ENCODE assay signal across 1 cellular context in genomic region chr6:113488812-113489685, GRCh38.
TF ChIP-seq lines count a peak whose summit lies in the region.

No MANE protein-coding gene starts in this region.

TF ChIP-seq in SK-N-SH, 30 proteins besides CTCF, POLR2A, EP300 and RAD21 (continued from another document):
- TF ChIP-seq MEF2A (IDR thresholded peaks at IDR 0.05; ENCODE audit: borderline replicate concordance, low read depth): no peak
- no peak for TF ChIP-seq MAX (IDR thresholded peaks at IDR 0.05; ENCODE audit: low read depth)
- no peak for TF ChIP-seq TCF12 (IDR thresholded peaks at IDR 0.05)
- no peak for TF ChIP-seq YY1 (IDR thresholded peaks at IDR 0.05; ENCODE audit: low read depth)
- no peak for TF ChIP-seq JUND (IDR thresholded peaks at IDR 0.05)
